ENCODE assay signal across 8 cellular contexts in genomic region chr6:160088069-160088773, GRCh38. TPM values are rescaled to one million over a fixed set of nuclear protein-coding genes. Genes with fewer than 3 reads are reported as not detected.
DNase-seq lines count a peak whose midpoint lies in the region; ATAC-seq and TF ChIP-seq lines count a peak whose summit lies in the region.

No MANE protein-coding gene starts in this region.

- H3K9me3 Mint-ChIP-seq in HFFc6 = no peaks in the 10 kb centered on the region

- no peaks in the 10 kb centered on the region for H3K9me3 ChIP-seq in BE2C
- H3K9me3 ChIP-seq in cardiac muscle cell (ENCODE audit: low read depth) = no peaks in the 10 kb centered on the region

- peak overlapping the region; percentile 80 for H3K4me3 Mint-ChIP-seq in HFFc6

- H3K4me1 Mint-ChIP-seq in HFFc6 (ENCODE audit: low read depth) = peaks cover 23% of the 10 kb centered on the region

- TF ChIP-seq CTCF in BE2C (IDR thresholded peaks at IDR 0.05; ENCODE audit: low read depth, low read length) = peak; percentile 79
- peak; percentile 87 for TF ChIP-seq CTCF in HFFc6 (IDR thresholded peaks at IDR 0.05)
- peak; percentile 90 for TF ChIP-seq CTCF in VCaP (conservative IDR thresholded peaks at IDR 0.05)
- TF ChIP-seq CTCF in cardiac muscle cell (IDR thresholded peaks at IDR 0.05; ENCODE audit: low read depth, low read length) = peak; percentile 95

- H3K4me3 ChIP-seq in BE2C (ENCODE audit: low read depth, low read length) (no peak overlapping the region), cardiac muscle cell (no peak overlapping the region)

- H3K36me3 Mint-ChIP-seq in HFFc6 (ENCODE audit: low read depth) = peaks cover 20% of the 10 kb centered on the region

- ATAC-seq in HG02571 (IDR thresholded peaks at IDR 0.05; ENCODE audit: unreplicated experiment) = no peak

- H3K27me3 ChIP-seq in BE2C (no peaks in the 10 kb centered on the region), cardiac muscle cell (no peaks in the 10 kb centered on the region)

- DNase-seq in BE2C (peak; percentile 65), HFFc6 (peak; percentile 95), cardiac muscle cell (ENCODE audit: low read depth in 1 of 2, low spot score in 1 of 2) (peak; percentile 52 to 85), pulmonary artery endothelial cell (ENCODE audit: low read depth, low spot score) (peak; percentile 10), germinal center (ENCODE audit: low spot score) (no peak)
- no peak for DNase-seq in activated CD4-positive, alpha-beta T cell treated with anti-CD3 and anti-CD28 coated beads, Interleukin-2, amount 50 U/mL, for 48 hours

- peak overlapping the region; percentile 92 for H3K27ac Mint-ChIP-seq in HFFc6

- H3K4me1 ChIP-seq in BE2C = no peaks in the 10 kb centered on the region
- H3K4me1 ChIP-seq in cardiac muscle cell (ENCODE audit: low read depth) = no peaks in the 10 kb centered on the region

- H3K27me3 Mint-ChIP-seq in HFFc6 (ENCODE audit: insufficient read depth) = no peaks in the 10 kb centered on the region; the same call in 1 of the 2 replicates

- H3K27ac ChIP-seq in VCaP (no peak overlapping the region), cardiac muscle cell (no peak overlapping the region)

- H3K36me3 ChIP-seq in BE2C (peaks cover 46% of the 10 kb centered on the region), cardiac muscle cell (peaks cover 60% of the 10 kb centered on the region)

RNA-seq across cellular contexts. Expression of gene SLC22A1, which starts 33.4 kb away (rescaled TPM):
- polyA plus RNA-seq in BE2C (2012; ENCODE audit: insufficient read depth, insufficient read length, low read depth) = not detected
- total RNA-seq in HFFc6 (2021; fragmentation: NEBNext Ultra II Directional; extraction: Animal tissue kit (Norgen Biotek cat#: 25700)) = under 1 TPM in 4 of 6 experiments, not detected in 2; 0.12 to 0.33 (median 0.21) TPM
- total RNA-seq in cardiac muscle cell (0.11 and 0.42 TPM in 2 replicates), pulmonary artery endothelial cell (0.07 TPM in 1 of 2 replicates, not detected in the other)
- not detected in 2 replicates for polyA plus RNA-seq in cardiac muscle cell

Comparison
In these comparisons a context has a peak if more than half of its experiments do, and no peak if none do; other contexts are left out.
1. DNase-seq: peak in BE2C (single experiment), HFFc6 (single experiment), cardiac muscle cell (2 of 2) and pulmonary artery endothelial cell (single experiment); none in activated CD4-positive, alpha-beta T cell treated with anti-CD3 and anti-CD28 coated beads, Interleukin-2, amount 50 U/mL, for 48 hours (0 of 2) and germinal center (single experiment).
2. Peak in every context shown above with its lines, with median percentiles within 50 percentile points of each other: CTCF ChIP-seq.